8 cellular contexts compared by ENCODE assay signal in genomic region chr12:72346331-72346944, GRCh38.
DNase-seq lines count a peak whose midpoint lies in the region; ATAC-seq lines count a peak whose summit lies in the region.

No MANE protein-coding gene starts in this region.

- peak; percentile 93 for DNase-seq in DMS53 (lab: John Stamatoyannopoulos, UW)
- DNase-seq in NCI-H2171 (lab: John Stamatoyannopoulos, UW): peak; percentile 63
- DNase-seq in activated CD4-positive, alpha-beta T cell treated with anti-CD3 and anti-CD28 coated beads, Interleukin-2, amount 10 ng/mL, durations not matched to agents 24 days and 14 days: peak; percentile 81
- peak; percentile 5 for DNase-seq in germinal center (ENCODE audit: low spot score)
- peak; percentile 12 to 80 for DNase-seq in trophoblast cell
- DNase-seq in activated CD4-positive, CD25-positive, alpha-beta regulatory T cell treated with anti-CD3 and anti-CD28 coated beads, Interleukin-2, amount 50 U/mL, for 72 hours: no peak

- H4K12ac ChIP-seq in trophoblast cell (ENCODE audit: low read depth, low read length): no peak overlapping the region

- no peaks in the 10 kb centered on the region for H3K9me3 Mint-ChIP-seq in activated CD4-positive, alpha-beta T cell treated with anti-CD3 and anti-CD28 coated beads, Interleukin-2, amount 10 ng/mL, durations not matched to agents 24 days and 14 days

- H3K27ac Mint-ChIP-seq in activated CD4-positive, alpha-beta T cell treated with anti-CD3 and anti-CD28 coated beads, Interleukin-2, amount 10 ng/mL, durations not matched to agents 24 days and 14 days: no peak overlapping the region

- H2BK120ac ChIP-seq in trophoblast cell (ENCODE audit: insufficient read depth, low read length, poor library complexity): no peak overlapping the region

- no peaks in the 10 kb centered on the region for H3K79me2 ChIP-seq in trophoblast cell (ENCODE audit: control insufficient read depth, insufficient read depth, low read length, poor library complexity)

- no peak overlapping the region for H2BK12ac ChIP-seq in trophoblast cell (ENCODE audit: low read length)

- no peak overlapping the region for H3K27ac ChIP-seq in trophoblast cell (ENCODE audit: low read depth, low read length)

- no peak overlapping the region for H2AK5ac ChIP-seq in trophoblast cell (ENCODE audit: low read length)

- H3K27me3 Mint-ChIP-seq in activated CD4-positive, alpha-beta T cell treated with anti-CD3 and anti-CD28 coated beads, Interleukin-2, amount 10 ng/mL, durations not matched to agents 24 days and 14 days: no peaks in the 10 kb centered on the region

- no peak overlapping the region for H4K91ac ChIP-seq in trophoblast cell (ENCODE audit: low read depth, low read length)

- no peak overlapping the region for H4K8ac ChIP-seq in trophoblast cell (ENCODE audit: low read depth, low read length)

- no peaks in the 10 kb centered on the region for H3K9me3 ChIP-seq in trophoblast cell (ENCODE audit: insufficient read depth, low read depth, low read length)

- H3K36me3 ChIP-seq in trophoblast cell (ENCODE audit: control insufficient read depth in 1 of 2, insufficient read depth in 2 of 2, low read length in 2 of 2): no peaks in the 10 kb centered on the region

- H3K36me3 Mint-ChIP-seq in activated CD4-positive, alpha-beta T cell treated with anti-CD3 and anti-CD28 coated beads, Interleukin-2, amount 10 ng/mL, durations not matched to agents 24 days and 14 days (ENCODE audit: low read depth): no peaks in the 10 kb centered on the region

- H3K18ac ChIP-seq in trophoblast cell (ENCODE audit: low read length): no peak overlapping the region

- H3K79me1 ChIP-seq in trophoblast cell (ENCODE audit: low read length): no peaks in the 10 kb centered on the region

- WGBS in trophoblast cell (ENCODE audit: extremely low coverage, insufficient coverage, insufficient read length): no CpG with 5 or more reads among the region's 6 CpGs

- no peak overlapping the region for H2BK5ac ChIP-seq in trophoblast cell (ENCODE audit: low read depth, low read length, poor library complexity)

- H3K23ac ChIP-seq in trophoblast cell (ENCODE audit: low read length): no peak overlapping the region

- H3K4me3 ChIP-seq in trophoblast cell (ENCODE audit: low read depth, low read length): no peak overlapping the region

- ATAC-seq in GM19328 (IDR thresholded peaks at IDR 0.05; ENCODE audit: unreplicated experiment): peak; percentile 95
- peak; percentile 92 for ATAC-seq in HG03175 (IDR thresholded peaks at IDR 0.05; ENCODE audit: unreplicated experiment)

- intact Hi-C loops in activated CD4-positive, alpha-beta T cell treated with anti-CD3 and anti-CD28 coated beads, Interleukin-2, amount 10 ng/mL, durations not matched to agents 24 days and 14 days (cut with micrococcal nuclease): no loop called here

- H3K4me1 Mint-ChIP-seq in activated CD4-positive, alpha-beta T cell treated with anti-CD3 and anti-CD28 coated beads, Interleukin-2, amount 10 ng/mL, durations not matched to agents 24 days and 14 days: no peaks in the 10 kb centered on the region

- no peak overlapping the region for H3K4me3 Mint-ChIP-seq in activated CD4-positive, alpha-beta T cell treated with anti-CD3 and anti-CD28 coated beads, Interleukin-2, amount 10 ng/mL, durations not matched to agents 24 days and 14 days

- no peaks in the 10 kb centered on the region for H3K27me3 ChIP-seq in trophoblast cell (ENCODE audit: insufficient read depth, low read length)

- no peak overlapping the region for H3K14ac ChIP-seq in trophoblast cell (ENCODE audit: low read length)

- no peak overlapping the region for H2AFZ ChIP-seq in trophoblast cell (ENCODE audit: insufficient read depth, low read length, poor library complexity)

- no peak overlapping the region for H3K4me2 ChIP-seq in trophoblast cell (ENCODE audit: low read length)

- H3K4me1 ChIP-seq in trophoblast cell (ENCODE audit: control insufficient read depth in 1 of 2, insufficient read depth in 2 of 2, low read length in 2 of 2): no peaks in the 10 kb centered on the region

- no peak overlapping the region for H3K4ac ChIP-seq in trophoblast cell (ENCODE audit: low read depth, low read length)

- no peak overlapping the region for H3K9ac ChIP-seq in trophoblast cell (ENCODE audit: low read length)
